In genomic region chr2:953975-954686, GRCh38 we compare ENCODE assay signal across 10 cellular contexts. TPM values are rescaled to one million over a fixed set of nuclear protein-coding genes. Genes with fewer than 3 reads are reported as not detected.
DNase-seq lines count a peak whose midpoint lies in the region; ATAC-seq, FAIRE-seq and TF ChIP-seq lines count a peak whose summit lies in the region.
"Had no signal": no experiment of that assay in that cellular context is flagged by ENCODE, and none has a peak within 500 bp of the region (broad histone marks: within the 10 kb centered on the region; RNA-seq: fewer than 3 reads in every experiment).

No MANE protein-coding gene starts in this region.

- H3K4me1 ChIP-seq in A549 (no peaks in the 10 kb centered on the region), prostate gland (replicated peaks) (no peaks in the 10 kb centered on the region)

- ATAC-seq in A549, result peak in 1 of 2 experiments; percentile 34; a peak in 2 of 6 replicates
- ATAC-seq: effector memory CD8-positive, alpha-beta T cell had no signal

- TF ChIP-seq CTCF in A549 (IDR thresholded peaks at IDR 0.05) (peak; percentile 27; the same call in 1 of the 3 replicates), fibroblast of villous mesenchyme (IDR thresholded peaks at IDR 0.05; ENCODE audit: insufficient read depth, low read depth, low read length) (peak; percentile 9), prostate gland (IDR thresholded peaks at IDR 0.05) (peak in 1 of 4 experiments; percentile 38), GM10266 (IDR thresholded peaks at IDR 0.05; ENCODE audit: control insufficient read depth, insufficient read depth, low read depth, missing control alignments) (no peak)

- H3K27ac ChIP-seq in A549, result no peak overlapping the region
- no peak overlapping the region for H3K27ac ChIP-seq in prostate gland

- POLR2A ChIA-PET in A549 (lab: Yijun Ruan, JAX), result no interaction called here

- H3K36me3 ChIP-seq in prostate gland, result no peaks in the 10 kb centered on the region

- DNase-seq in A549 (ENCODE audit: low read depth in 1 of 2, low spot score in 1 of 2) (peak in 1 of 2 experiments; percentile 20), DMS79 (lab: John Stamatoyannopoulos, UW) (peak; percentile 27), RCC 7860 (ENCODE audit: low spot score) (peak; percentile 37), fibroblast of villous mesenchyme (ENCODE audit: low read depth) (peak; percentile 7), amygdala (lab: John Stamatoyannopoulos, UW) (no peak), prostate gland (ENCODE audit: low spot score) (no peak), GM10266 (ENCODE audit: extremely low spot score) (no peak), COLO668 (lab: John Stamatoyannopoulos, UW; ENCODE audit: unreplicated experiment) (no peak)
- DNase-seq: effector memory CD8-positive, alpha-beta T cell; stimulated activated CD4-positive, alpha-beta T cell treated with anti-CD3 and anti-CD28 coated beads, Interleukin-4, amount 100 ng/mL, for 1 hour had no signal

- peak in 1 of 2 experiments; percentile 41; a peak in 3 of 5 replicates for TF ChIP-seq RAD21 in A549 (conservative IDR thresholded peaks at IDR 0.05 in 1 of 2, IDR thresholded peaks at IDR 0.05 in 1 of 2)

- no peaks in the 10 kb centered on the region for H3K27me3 ChIP-seq in prostate gland (replicated peaks; ENCODE audit: insufficient read depth)

- H3K4me3 ChIP-seq in A549, result no peak overlapping the region
- H3K4me3 ChIP-seq in fibroblast of villous mesenchyme (ENCODE audit: low read depth, low read length), result no peak overlapping the region
- H3K4me3 ChIP-seq in prostate gland, result no peak overlapping the region

- FAIRE-seq in A549 (lab: Jason Lieb, UNC) (no peak), RCC 7860 (lab: Jason Lieb, UNC) (no peak)

- CTCF ChIA-PET in A549 (lab: Yijun Ruan, JAX), result interaction anchor here (0.6 to 2.4 kb wide), 8 partner anchors 8 to 618 kb away, joined by 3 to 6 read pairs (median 3); no protein-coding TSS in a partner anchor

- no peaks in the 10 kb centered on the region for H3K9me3 ChIP-seq in A549
- H3K9me3 ChIP-seq in prostate gland, result no peaks in the 10 kb centered on the region

- 38% methylated on average over 13 of the region's 13 CpGs for WGBS in A549 (ENCODE audit: missing lambda C conversion rate)
- WGBS in prostate gland, result 69% methylated on average over 13 of the region's 13 CpGs

- H3K4me2 ChIP-seq in A549, result no peak overlapping the region

- TF ChIP-seq POLR2A in A549 (IDR thresholded peaks at IDR 0.05; ENCODE audit: low read length) (no peak), prostate gland (IDR thresholded peaks at IDR 0.05) (no peak)

- intact Hi-C loops in prostate gland (cut with DNase I), result loop anchor here (5.0 kb wide), 1 partner anchor 593 kb away; no protein-coding TSS in a partner anchor

- no peak for TF ChIP-seq EP300 in A549 (IDR thresholded peaks at IDR 0.05)

TF ChIP-seq in A549, 52 proteins besides CTCF, POLR2A, EP300 and RAD21:
- peak; percentile 21; the same call in 1 of the 3 replicates for TF ChIP-seq SMC3 (IDR thresholded peaks at IDR 0.05)
- TF ChIP-seq CEBPB (IDR thresholded peaks at IDR 0.05), result no peak
TF ChIP-seq in A549: peak in this region for 1.

RNA-seq across cellular contexts. Expression of gene SNTG2, which starts 3.5 kb away (rescaled TPM):
- not detected in 2 replicates for polyA plus RNA-seq in A549 (2011; rRNA removed)
- not detected in 2 replicates for polyA plus RNA-seq in A549 (2012; cell fraction: cytosol; rRNA removed)
- not detected in 2 replicates for polyA plus RNA-seq in A549 (2012; cell fraction: nucleus; rRNA removed)
- not detected in 3 replicates for polyA plus RNA-seq in A549 (2017; fragmentation: RNase III; extraction: RNeasy Plus Mini Kit Qiagen cat#74134 plus additional on column Dnase treatment)
- not detected in 2 replicates for polyA minus RNA-seq in A549 (2011; rRNA and poly(A)+ RNA removed)
- under 0.01 and 1.6 TPM in 2 replicates for total RNA-seq in fibroblast of villous mesenchyme
- total RNA-seq in prostate gland, result 1 to 10 TPM; 2.0 to 5.0 TPM

Comparison
In these comparisons a context has a peak if more than half of its experiments do, and no peak if none do; other contexts are left out.
1. DNase-seq: peak in DMS79 (single experiment), RCC 7860 (single experiment) and fibroblast of villous mesenchyme (single experiment); none in amygdala (0 of 56), prostate gland (single experiment), GM10266 (single experiment) and COLO668 (single experiment).